In genomic region chr7:21084286-21084685, GRCh38 we compare ENCODE assay signal across 19 cellular contexts.
A peak's percentile ranks its signal among the peaks of the same experiment; 100 is the strongest.
DNase-seq lines count a peak whose midpoint lies in the region; TF ChIP-seq lines count a peak whose summit lies in the region.
"Had no signal": no experiment of that assay in that cellular context is flagged by ENCODE, and none has a peak within 500 bp of the region (broad histone marks: within the 10 kb centered on the region; RNA-seq: fewer than 3 reads in every experiment).

No MANE protein-coding gene starts in this region.

- H3K27me3 Mint-ChIP-seq in activated T-helper 2 cell treated with anti-CD3 and anti-CD28 coated beads, Interferon-gamma antibody, Interleukin-2, Interleukin-4, amounts not matched to agents 10 μg/mL and 5 μg/mL and 100 μg/mL, durations not matched to agents 14 hours and 24 hours and 36 hours (ENCODE audit: low read depth) = no peaks in the 10 kb centered on the region

- no peaks in the 10 kb centered on the region for H3K9me2 ChIP-seq in hepatocyte (replicated peaks; ENCODE audit: insufficient read depth)

- H3K27me3 ChIP-seq in hepatocyte = no peaks in the 10 kb centered on the region
- H3K27me3 ChIP-seq: BLaER1 had no signal

- H3K9me3 Mint-ChIP-seq in activated T-helper 2 cell treated with anti-CD3 and anti-CD28 coated beads, Interferon-gamma antibody, Interleukin-2, Interleukin-4, amounts not matched to agents 10 μg/mL and 5 μg/mL and 100 μg/mL, durations not matched to agents 14 hours and 24 hours and 36 hours = no peaks in the 10 kb centered on the region
- H3K9me3 Mint-ChIP-seq: CD8-positive, alpha-beta memory T cell; H9 had no signal

- no peaks in the 10 kb centered on the region for H3K9me3 ChIP-seq in hepatocyte (ENCODE audit: low read depth)
- H3K9me3 ChIP-seq: BLaER1, Caco-2 had no signal

- H4K20me1 ChIP-seq in hepatocyte (ENCODE audit: insufficient read depth, poor library complexity, severe bottlenecking) = no peaks in the 10 kb centered on the region
- H4K20me1 ChIP-seq: BLaER1 had no signal

- no peaks in the 10 kb centered on the region for H3K36me3 Mint-ChIP-seq in activated T-helper 2 cell treated with anti-CD3 and anti-CD28 coated beads, Interferon-gamma antibody, Interleukin-2, Interleukin-4, amounts not matched to agents 10 μg/mL and 5 μg/mL and 100 μg/mL, durations not matched to agents 14 hours and 24 hours and 36 hours (ENCODE audit: low read depth)
- H3K36me3 Mint-ChIP-seq: CD8-positive, alpha-beta memory T cell had no signal

- H3K4me2 ChIP-seq in hepatocyte = no peak overlapping the region
- H3K4me2 ChIP-seq: BLaER1 had no signal

- WGBS in hepatocyte (ENCODE audit: low lambda C conversion rate, missing lambda C conversion rate) = 87% methylated on average over 7 of the region's 7 CpGs

- no peaks in the 10 kb centered on the region for H3K79me2 ChIP-seq in hepatocyte

- TF ChIP-seq CTCF in hepatocyte (IDR thresholded peaks at IDR 0.05; ENCODE audit: poor library complexity) = no peak

- no peak overlapping the region for H3K27ac Mint-ChIP-seq in activated T-helper 2 cell treated with anti-CD3 and anti-CD28 coated beads, Interferon-gamma antibody, Interleukin-2, Interleukin-4, amounts not matched to agents 10 μg/mL and 5 μg/mL and 100 μg/mL, durations not matched to agents 14 hours and 24 hours and 36 hours
- H3K27ac Mint-ChIP-seq: CD8-positive, alpha-beta memory T cell; H9 had no signal

- no peak overlapping the region for H2AFZ ChIP-seq in hepatocyte
- H2AFZ ChIP-seq: GM23248 had no signal

- intact Hi-C loops in activated T-helper 2 cell treated with anti-CD3 and anti-CD28 coated beads, Interferon-gamma antibody, Interleukin-2, Interleukin-4, amounts not matched to agents 10 μg/mL and 5 μg/mL and 100 μg/mL, durations not matched to agents 14 hours and 24 hours and 36 hours (cut with micrococcal nuclease) = loop anchor here (10.0 kb wide), 1 partner anchor 1521 kb away; no protein-coding TSS in a partner anchor

- H3K4me3 ChIP-seq in hepatocyte = no peak overlapping the region
- H3K4me3 ChIP-seq: BLaER1, GM23248 had no signal

- no peaks in the 10 kb centered on the region for H3K4me1 Mint-ChIP-seq in activated T-helper 2 cell treated with anti-CD3 and anti-CD28 coated beads, Interferon-gamma antibody, Interleukin-2, Interleukin-4, amounts not matched to agents 10 μg/mL and 5 μg/mL and 100 μg/mL, durations not matched to agents 14 hours and 24 hours and 36 hours (ENCODE audit: low read depth)
- H3K4me1 Mint-ChIP-seq: CD8-positive, alpha-beta memory T cell; H9 had no signal

- H3K4me3 Mint-ChIP-seq in activated T-helper 2 cell treated with anti-CD3 and anti-CD28 coated beads, Interferon-gamma antibody, Interleukin-2, Interleukin-4, amounts not matched to agents 10 μg/mL and 5 μg/mL and 100 μg/mL, durations not matched to agents 14 hours and 24 hours and 36 hours (ENCODE audit: low read depth) = no peak overlapping the region
- H3K4me3 Mint-ChIP-seq: CD8-positive, alpha-beta memory T cell; H9 had no signal

- H3K4me1 ChIP-seq in hepatocyte (ENCODE audit: insufficient read depth) = no peaks in the 10 kb centered on the region
- H3K4me1 ChIP-seq: BLaER1, Caco-2 had no signal

- H3K27ac ChIP-seq in hepatocyte = no peak overlapping the region
- H3K27ac ChIP-seq: BLaER1, GM23248, HL-60 had no signal

- H3K36me3 ChIP-seq in hepatocyte (replicated peaks; ENCODE audit: insufficient read depth, low read depth) = no peaks in the 10 kb centered on the region
- H3K36me3 ChIP-seq: BLaER1 had no signal

- DNase-seq in DMS53 (lab: John Stamatoyannopoulos, UW) (peak; percentile 55), DMS53 treated with DMSO at 0.1 percent for 48 hours (lab: John Stamatoyannopoulos, UW; ENCODE audit: unreplicated experiment) (no peak), HuH-7 (ENCODE audit: low spot score) (peak; percentile 14), SHP77 treated with DMSO at 0.1 percent for 48 hours (lab: John Stamatoyannopoulos, UW) (peak; percentile 83), hepatocyte (ENCODE audit: low spot score) (peak; percentile 11), NOMO-1 treated with DMSO at 0.1 percent for 48 hours (lab: John Stamatoyannopoulos, UW; ENCODE audit: unreplicated experiment) (no peak), NOMO-1 treated with dmso at 0.1 percent for 144 hours (lab: John Stamatoyannopoulos, UW; ENCODE audit: unreplicated experiment) (no peak)
- no peak for DNase-seq in activated T-helper 2 cell treated with anti-CD3 and anti-CD28 coated beads, Interferon-gamma antibody, Interleukin-2, Interleukin-4, amounts not matched to agents 10 μg/mL and 5 μg/mL and 100 μg/mL, durations not matched to agents 14 hours and 24 hours and 36 hours (ENCODE audit: low spot score)
- DNase-seq: 8988T; AML-193; Caco-2; CD8-positive, alpha-beta memory T cell; DMS79 treated with DMSO at 0.1 percent for 48 hours; EL; GM23248; H9; IMR-90 had no signal

Comparison
In these comparisons a context has a peak if more than half of its experiments do, and no peak if none do; other contexts are left out.
1. DNase-seq: peak in DMS53 (single experiment), HuH-7 (single experiment), SHP77 treated with DMSO at 0.1 percent for 48 hours (single experiment) and hepatocyte (single experiment); none in DMS53 treated with DMSO at 0.1 percent for 48 hours (single experiment), NOMO-1 treated with DMSO at 0.1 percent for 48 hours (single experiment), activated T-helper 2 cell treated with anti-CD3 and anti-CD28 coated beads, Interferon-gamma antibody, Interleukin-2, Interleukin-4, amounts not matched to agents 10 μg/mL and 5 μg/mL and 100 μg/mL, durations not matched to agents 14 hours and 24 hours and 36 hours (single experiment) and NOMO-1 treated with dmso at 0.1 percent for 144 hours (single experiment).